ENCODE assay signal across 8 cellular contexts in the genomic region with DNA sequence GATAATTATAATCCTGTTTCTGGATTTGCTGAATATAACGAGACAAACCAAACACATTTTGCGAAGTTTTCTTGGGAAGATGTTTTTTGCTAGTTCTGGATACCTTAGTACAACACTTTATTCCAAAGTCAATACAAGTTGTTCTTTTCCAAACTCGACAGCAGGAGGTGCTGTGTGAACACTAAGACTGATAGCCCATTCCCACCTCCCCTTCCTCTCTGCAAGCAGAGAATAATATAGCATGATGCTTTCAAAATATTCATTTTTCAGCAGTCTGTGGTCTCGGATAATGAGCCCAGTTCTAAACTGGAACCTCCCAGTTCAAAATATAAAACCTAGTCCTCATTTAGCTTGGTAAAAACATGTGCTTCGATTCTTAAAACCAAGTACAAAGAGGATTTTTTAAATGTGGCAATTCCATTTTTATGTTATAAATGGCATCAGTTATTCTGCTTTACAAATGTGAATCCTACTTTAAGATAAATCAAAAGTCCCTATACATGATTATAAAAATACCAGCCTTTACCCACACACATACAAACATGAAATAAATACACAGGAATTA.
DNase-seq lines count a peak whose midpoint lies in the region; ATAC-seq, FAIRE-seq and TF ChIP-seq lines count a peak whose summit lies in the region.

No MANE protein-coding gene starts in this region.

- intact Hi-C loops in GM12878 (cut with micrococcal nuclease; ENCODE audit: unreplicated experiment) = loop anchor here (2.0 to 5.0 kb wide), 3 partner anchors 632 to 937 kb away; no protein-coding TSS in a partner anchor

- H3K4me3 ChIP-seq in HEK293 (ENCODE audit: low read depth, low read length) (no peak overlapping the region), GM12878 (no peak overlapping the region)

- in situ Hi-C loops in GM12878 (cut with MboI) = loop anchor here (10.0 kb wide), 1 partner anchor 944 kb away; no protein-coding TSS in a partner anchor

- no peak for TF ChIP-seq EP300 in GM12878 (IDR thresholded peaks at IDR 0.05; ENCODE audit: borderline replicate concordance in 1 of 2, control insufficient read depth in 1 of 2, low read depth in 2 of 2, low read length in 2 of 2)

- POLR2A ChIA-PET in HEK293 (lab: Yijun Ruan, JAX) (no interaction called here), GM12878 (lab: Charles Lee) (no interaction called here)

- H3K9me3 ChIP-seq in HEK293 (ENCODE audit: control insufficient read depth, insufficient read depth, low read depth, low read length) (no peaks in the 10 kb centered on the region), GM12878 (replicated peaks; ENCODE audit: control insufficient read depth, insufficient read depth, low read length) (no peaks in the 10 kb centered on the region)

- RAD21 ChIA-PET in GM12878 (lab: Charles Lee; ENCODE audit: unreplicated experiment) = interaction anchor here (0.6 to 1.8 kb wide), 6 partner anchors 63 to 811 kb away, joined by 3 to 6 read pairs (median 4); no protein-coding TSS in a partner anchor

- FAIRE-seq in GM12878 (lab: Jason Lieb, UNC) = peak; percentile 93

- DNase-seq in DMS153 treated with DMSO at 0.1 percent for 48 hours (lab: John Stamatoyannopoulos, UW; ENCODE audit: unreplicated experiment) = peak; percentile 18
- peak; percentile 69 for DNase-seq in NCI-H748 (lab: John Stamatoyannopoulos, UW; ENCODE audit: unreplicated experiment)
- no peak for DNase-seq in GM12878 (ENCODE audit: low read depth, low spot score)
- DNase-seq in medulla oblongata (ENCODE audit: extremely low spot score) = peak; percentile 69
- DNase-seq in UCSD-AML1 (lab: John Stamatoyannopoulos, UW; ENCODE audit: unreplicated experiment) = no peak

- ATAC-seq in GM12878 (peak; percentile 68), HG03378 (IDR thresholded peaks at IDR 0.05; ENCODE audit: unreplicated experiment) (no peak), HG02885 (IDR thresholded peaks at IDR 0.05; ENCODE audit: poor library complexity, unreplicated experiment) (no peak)

- no TSS peak for BruUV-seq in GM12878 (replicated peaks; lab: Mats Ljungman, UMichigan)

- WGBS in GM12878 (ENCODE audit: insufficient coverage, insufficient replicate concordance, low lambda C conversion rate, missing lambda C conversion rate) = 12% methylated on average over 5 of the region's 5 CpGs

- H3K36me3 ChIP-seq in HEK293 (ENCODE audit: control insufficient read depth in 2 of 2, insufficient read depth in 1 of 2, low read length in 2 of 2) (no peaks in the 10 kb centered on the region), GM12878 (ENCODE audit: control insufficient read depth in 2 of 2, insufficient read depth in 2 of 2, low read length in 1 of 2) (no peaks in the 10 kb centered on the region)

- H3K4me2 ChIP-seq in GM12878 (ENCODE audit: control insufficient read depth, insufficient read depth) = no peak overlapping the region

- no peaks in the 10 kb centered on the region for H3K79me2 ChIP-seq in GM12878 (ENCODE audit: control insufficient read depth, insufficient read depth, low read length)

- no peak overlapping the region for H3K9ac ChIP-seq in GM12878 (ENCODE audit: control insufficient read depth, insufficient read depth, low read length)

- SMC1A ChIA-PET in GM12878 (lab: Charles Lee; ENCODE audit: uncharacterized antibody, unreplicated experiment) = interaction anchor here (1.0 to 2.0 kb wide), 5 partner anchors 134 to 935 kb away, joined by 3 to 9 read pairs (median 3); no protein-coding TSS in a partner anchor

- no peaks in the 10 kb centered on the region for H3K27me3 ChIP-seq in GM12878 (replicated peaks in 1 of 2; ENCODE audit: control insufficient read depth in 2 of 2, insufficient read depth in 2 of 2, low read length in 1 of 2)

- H3K27ac ChIP-seq in HEK293 (ENCODE audit: extremely low read depth, low read depth, low read length) = no peak overlapping the region
- H3K27ac ChIP-seq in GM12878 (ENCODE audit: control insufficient read depth, insufficient read depth) = no peak overlapping the region

- CTCF ChIA-PET in HEK293 (lab: Yijun Ruan, JAX) (interaction anchor here (0.6 to 7.0 kb wide), 23 partner anchors 8 to 936 kb away, joined by 3 to 61 read pairs (median 3); no protein-coding TSS in a partner anchor), GM12878 (lab: Yijun Ruan, JAX) (interaction anchor here (0.6 to 4.0 kb wide), 18 partner anchors 10 to 1149 kb away, joined by 3 to 22 read pairs (median 4); no protein-coding TSS in a partner anchor)

- H3K4me1 ChIP-seq in HEK293 (ENCODE audit: control insufficient read depth, insufficient read depth, low read length) = no peaks in the 10 kb centered on the region
- no peaks in the 10 kb centered on the region for H3K4me1 ChIP-seq in GM12878 (ENCODE audit: control insufficient read depth, insufficient read depth, low read length)

- peak; percentile 61 for TF ChIP-seq RAD21 in GM12878 (IDR thresholded peaks at IDR 0.05; ENCODE audit: insufficient read depth, low read depth, low read length)

- no peaks in the 10 kb centered on the region for H4K20me1 ChIP-seq in GM12878 (ENCODE audit: control insufficient read depth, insufficient read depth)

- TF ChIP-seq POLR2A in GM12878 (IDR thresholded peaks at IDR 0.05; ENCODE audit: low read depth, low read length) = no peak

- TF ChIP-seq CTCF in HEK293 (tag by site-specific recombination; IDR thresholded peaks at IDR 0.05) (no peak), GM12878 (IDR thresholded peaks at IDR 0.05 in 2 of 3, conservative IDR thresholded peaks at IDR 0.05 in 1 of 3; ENCODE audit: control insufficient read depth in 2 of 3, extremely low read depth in 1 of 3, insufficient read depth in 1 of 3, low read depth in 3 of 3, low read length in 3 of 3) (peak; percentile 50 to 54 (median 54))

- no peak overlapping the region for H2AFZ ChIP-seq in GM12878 (ENCODE audit: control insufficient read depth, low read depth, low read length)

TF ChIP-seq in HEK293, 187 proteins besides CTCF, POLR2A, EP300 and RAD21:
- TF ChIP-seq ZNF223 (tag by site-specific recombination; IDR thresholded peaks at IDR 0.05) (no peak), ZNF660 (tag by site-specific recombination; IDR thresholded peaks at IDR 0.05) (peak; percentile 79; the same call in 1 of the 2 replicates), ZNF324 (tag by site-specific recombination; IDR thresholded peaks at IDR 0.05) (no peak), ZNF654 (tag by site-specific recombination; IDR thresholded peaks at IDR 0.05; ENCODE audit: low read depth) (peak; percentile 68)

TF ChIP-seq in GM12878, 131 proteins besides CTCF, POLR2A, EP300 and RAD21:
- TF ChIP-seq SPI1 (IDR thresholded peaks at IDR 0.05; ENCODE audit: borderline replicate concordance, insufficient read depth, low read depth, low read length) (no peak), GABPA (IDR thresholded peaks at IDR 0.05; ENCODE audit: low read depth) (no peak), SMC3 (IDR thresholded peaks at IDR 0.05; ENCODE audit: borderline replicate concordance, low read length) (peak; percentile 41; the same call in 1 of the 2 replicates)

Comparison
In these comparisons a context has a peak if more than half of its experiments do, and no peak if none do; other contexts are left out.
1. DNase-seq: peak in DMS153 treated with DMSO at 0.1 percent for 48 hours (single experiment), NCI-H748 (single experiment) and medulla oblongata (single experiment); none in GM12878 (single experiment) and UCSD-AML1 (single experiment).